ENCODE assay signal across 8 cellular contexts in genomic region chr4:87007345-87008181, GRCh38.
A peak's percentile ranks its signal among the peaks of the same experiment; 100 is the strongest.
DNase-seq lines count a peak whose midpoint lies in the region; ATAC-seq lines count a peak whose summit lies in the region.

No MANE protein-coding gene starts in this region.

- peaks cover 26 to 65% (median 51%) of the 10 kb centered on the region in 4 donors for H3K4me1 Mint-ChIP-seq in CD4-positive, CD25-positive, alpha-beta regulatory T cell
- peaks cover 36 to 46% (median 45%) of the 10 kb centered on the region in 3 donors for H3K4me1 Mint-ChIP-seq in IgD-negative memory B cell

- H3K27ac ChIP-seq in CD4-positive, CD25-positive, alpha-beta regulatory T cell (ENCODE audit: insufficient read depth, low read length, poor library complexity, severe bottlenecking), result peak overlapping the region; percentile 95
- H3K27ac ChIP-seq in angular gyrus (ENCODE audit: low read depth, low read length) (peak overlapping the region; percentile 88), right cardiac atrium (ENCODE audit: low read length) (peak overlapping the region; percentile 97)

- no peaks in the 10 kb centered on the region for H3K27me3 Mint-ChIP-seq in CD4-positive, CD25-positive, alpha-beta regulatory T cell
- peaks cover 3% of the 10 kb centered on the region for H3K27me3 Mint-ChIP-seq in IgD-negative memory B cell

- H3K4me1 ChIP-seq in CD4-positive, CD25-positive, alpha-beta regulatory T cell (ENCODE audit: control insufficient read depth, insufficient read depth, low read length, poor library complexity, severe bottlenecking), result peaks cover 53% of the 10 kb centered on the region
- H3K4me1 ChIP-seq in right cardiac atrium (ENCODE audit: control insufficient read depth, insufficient read depth, low read length), result peaks cover 2% of the 10 kb centered on the region

- H3K4me3 Mint-ChIP-seq in CD4-positive, CD25-positive, alpha-beta regulatory T cell, result peak overlapping the region; percentile 91 to 100 (median 92)
- peak overlapping the region; percentile 95 to 98 (median 98) for H3K4me3 Mint-ChIP-seq in IgD-negative memory B cell

- no peaks in the 10 kb centered on the region for H3K36me3 ChIP-seq in CD4-positive, CD25-positive, alpha-beta regulatory T cell (ENCODE audit: control insufficient read depth, insufficient read depth, low read length)

- DNase-seq in CD4-positive, CD25-positive, alpha-beta regulatory T cell, result peak in 2 of 3 donors; percentile 15 to 54
- peak; percentile 54 for DNase-seq in SK-MEL-5 (ENCODE audit: low read depth, low spot score)
- DNase-seq in right cardiac atrium, result peak; percentile 51 to 80 (median 75)
- DNase-seq in putamen (ENCODE audit: low spot score), result peak; percentile 60
- DNase-seq in NCI-H2196 (lab: John Stamatoyannopoulos, UW; ENCODE audit: unreplicated experiment), result no peak

- ATAC-seq in CD4-positive, CD25-positive, alpha-beta regulatory T cell (ENCODE audit: low read depth in 2 of 2), result no peak
- peak; percentile 50 to 58 for ATAC-seq in right cardiac atrium
- no peak for ATAC-seq in HG03135 (IDR thresholded peaks at IDR 0.05; ENCODE audit: unreplicated experiment)

- peaks cover 0 to 2% (median 0%) of the 10 kb centered on the region in 7 donors for H3K9me3 Mint-ChIP-seq in CD4-positive, CD25-positive, alpha-beta regulatory T cell
- H3K9me3 Mint-ChIP-seq in IgD-negative memory B cell, result no peaks in the 10 kb centered on the region

- H3K9me3 ChIP-seq in CD4-positive, CD25-positive, alpha-beta regulatory T cell (ENCODE audit: control insufficient read depth in 2 of 2, low read length in 2 of 2), result no peaks in the 10 kb centered on the region
- H3K9me3 ChIP-seq in right cardiac atrium (ENCODE audit: control insufficient read depth, low read length), result no peaks in the 10 kb centered on the region

- in situ Hi-C loops in SK-MEL-5 (cut with HindIII; ENCODE audit: low pct_unique_long_range_greater_than_20kb, low sequenced_read_pairs), result no loop called here

- no peaks in the 10 kb centered on the region for H3K36me3 Mint-ChIP-seq in CD4-positive, CD25-positive, alpha-beta regulatory T cell
- no peaks in the 10 kb centered on the region for H3K36me3 Mint-ChIP-seq in IgD-negative memory B cell

- under 1% methylated on average over 33 of the region's 33 CpGs for WGBS in right cardiac atrium

- H3K27ac Mint-ChIP-seq in CD4-positive, CD25-positive, alpha-beta regulatory T cell, result peak overlapping the region; percentile 93 to 98 (median 93)
- peak overlapping the region; percentile 94 to 98 (median 97) for H3K27ac Mint-ChIP-seq in IgD-negative memory B cell

- H3K27me3 ChIP-seq in CD4-positive, CD25-positive, alpha-beta regulatory T cell (ENCODE audit: control insufficient read depth, insufficient read depth, low read length), result no peaks in the 10 kb centered on the region
- no peaks in the 10 kb centered on the region for H3K27me3 ChIP-seq in right cardiac atrium (ENCODE audit: control insufficient read depth, insufficient read depth)

- intact Hi-C loops in right cardiac atrium (cut with DNase I), result loop anchor here (5.0 to 10.0 kb wide), 7 partner anchors 35 to 85 kb away; partner anchors contain the start of gene AFF1 (in 3 of the 4)

- H3K4me3 ChIP-seq in CD4-positive, CD25-positive, alpha-beta regulatory T cell (ENCODE audit: low read depth, low read length), result peak overlapping the region; percentile 98
- peak overlapping the region; percentile 90 for H3K4me3 ChIP-seq in right cardiac atrium (ENCODE audit: low read length)

Comparison
In these comparisons a context has a peak if more than half of its experiments do, and no peak if none do; other contexts are left out.
1. ATAC-seq: peak in right cardiac atrium (2 of 2); none in CD4-positive, CD25-positive, alpha-beta regulatory T cell (0 of 2) and HG03135 (single experiment).
2. Peak in every context shown above with its lines, with median percentiles within 50 percentile points of each other: H3K27ac ChIP-seq.